Comparison of ENCODE assay signal across 14 cellular contexts in the genomic region with DNA sequence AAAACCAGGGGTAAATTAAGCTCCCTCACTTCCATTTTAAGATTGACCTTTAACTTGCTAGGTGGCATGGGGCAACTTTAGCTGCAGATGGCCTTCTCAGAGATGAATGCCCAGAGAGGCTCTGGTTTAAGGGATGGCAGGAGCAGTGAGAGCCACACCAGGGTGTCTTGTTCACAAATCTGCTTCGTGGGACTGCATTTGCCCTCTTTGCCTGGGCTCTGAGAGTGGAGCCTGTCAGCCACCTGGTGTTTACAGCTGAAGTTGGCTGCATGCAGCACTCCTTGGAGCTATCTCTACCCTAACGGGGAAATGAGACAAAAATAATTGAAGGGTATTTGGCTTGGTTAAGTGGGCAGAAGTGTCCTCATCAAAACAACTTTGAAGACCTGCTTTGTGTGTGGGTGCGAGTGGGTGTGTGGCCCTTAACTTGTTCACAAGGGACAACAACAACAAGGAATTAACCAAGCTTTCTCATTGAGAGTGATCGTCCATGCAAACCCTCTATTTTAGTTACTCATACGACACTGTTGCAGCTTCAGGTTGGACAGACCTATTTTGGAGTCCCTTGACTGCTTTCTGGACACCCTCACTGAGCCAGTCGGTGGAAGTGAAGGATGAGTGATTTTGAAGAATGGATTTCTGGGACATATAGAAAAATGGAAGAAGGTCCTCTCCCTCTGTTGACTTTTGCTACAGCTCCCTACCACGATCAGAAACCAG. TPM values are rescaled to one million over a fixed set of nuclear protein-coding genes. Genes with fewer than 3 reads are reported as not detected.
DNase-seq lines count a peak whose midpoint lies in the region; ATAC-seq, FAIRE-seq and TF ChIP-seq lines count a peak whose summit lies in the region.
"Had no signal": no experiment of that assay in that cellular context is flagged by ENCODE, and none has a peak within 500 bp of the region (broad histone marks: within the 10 kb centered on the region; RNA-seq: fewer than 3 reads in every experiment).

No MANE protein-coding gene starts in this region.

- H3K14ac ChIP-seq in H1 (ENCODE audit: insufficient read length) = no peak overlapping the region

- no peak overlapping the region for H3K4ac ChIP-seq in H1 (replicated peaks; ENCODE audit: insufficient read length, low read depth, low read length)

- no peak overlapping the region for H3K56ac ChIP-seq in H1 (replicated peaks; ENCODE audit: insufficient read length, low read depth, low read length)

- POLR2A ChIA-PET in H1 (lab: Charles Lee; ENCODE audit: partially characterized antibody) = interaction anchor here (1.2 to 1.4 kb wide), 2 partner anchors 12 to 623 kb away, joined by 3 to 4 read pairs; no protein-coding TSS in a partner anchor

- TF ChIP-seq POLR2A in H1 (IDR thresholded peaks at IDR 0.05; ENCODE audit: control extremely low read depth in 1 of 2, low read depth in 2 of 2, low read length in 2 of 2) = no peak

- no peak overlapping the region for H2BK5ac ChIP-seq in H1 (ENCODE audit: low read depth, low read length)

- no peak overlapping the region for H3K18ac ChIP-seq in H1 (ENCODE audit: extremely low read depth, low read length)

- CTCF ChIA-PET in H1 (lab: Charles Lee; ENCODE audit: partially characterized antibody) = interaction anchor here (0.5 to 2.8 kb wide), 13 partner anchors 10 to 634 kb away, joined by 3 to 12 read pairs (median 6); no protein-coding TSS in a partner anchor

- no peak overlapping the region for H3K23ac ChIP-seq in H1 (ENCODE audit: insufficient read length)

- TF ChIP-seq EP300 in H1 (IDR thresholded peaks at IDR 0.05; ENCODE audit: borderline replicate concordance in 1 of 2, low read depth in 2 of 2, low read length in 2 of 2) = no peak

- H3K79me2 ChIP-seq in H1 (ENCODE audit: control insufficient read depth in 1 of 2, insufficient read depth in 2 of 2, low read length in 2 of 2) = no peaks in the 10 kb centered on the region

- intact Hi-C loops in Right ventricle myocardium inferior (cut with DNase I) = no loop called here
- intact Hi-C loops in left colon (cut with DNase I, micrococcal nuclease) = no loop called here

- H2BK12ac ChIP-seq in H1 (ENCODE audit: low read depth, low read length) = no peak overlapping the region

- no peak overlapping the region for H4K91ac ChIP-seq in H1 (replicated peaks; ENCODE audit: insufficient read length, low read length)

- H2AFZ ChIP-seq in H1 (ENCODE audit: low read length) = no peak overlapping the region

- H3K4me1 ChIP-seq in right atrium auricular region (peaks cover 0 to 37% of the 10 kb centered on the region in 2 donors), H1 (replicated peaks in 1 of 4; ENCODE audit: control insufficient read depth in 3 of 4, insufficient read depth in 4 of 4, low read length in 3 of 4) (peaks cover 0 to 3% (median 0%) of the 10 kb centered on the region in 4 experiments; a peak in 2 of 7 replicates)

- no peak for FAIRE-seq in H1 (lab: Jason Lieb, UNC)

- no peak overlapping the region for H4K5ac ChIP-seq in H1 (ENCODE audit: insufficient read length, low read depth, low read length)

- H2BK120ac ChIP-seq in H1 (replicated peaks; ENCODE audit: low read depth, low read length) = no peak overlapping the region

- no peak overlapping the region for H2AK5ac ChIP-seq in H1 (ENCODE audit: low read depth, low read length)

- no peak overlapping the region for H2BK20ac ChIP-seq in H1 (ENCODE audit: low read length)

- peak overlapping the region in 1 of 2 donors; percentile 53 for H3K27ac ChIP-seq in right atrium auricular region
- H3K27ac ChIP-seq in H1 (ENCODE audit: low read depth, low read length) = no peak overlapping the region

- no peaks in the 10 kb centered on the region for H3K36me3 ChIP-seq in right atrium auricular region
- H3K36me3 ChIP-seq in H1 (ENCODE audit: control insufficient read depth in 2 of 4, insufficient read depth in 4 of 4, low read length in 3 of 4) = no peaks in the 10 kb centered on the region
- H3K36me3 ChIP-seq: transverse colon had no signal

- no peak overlapping the region for H4K8ac ChIP-seq in H1 (ENCODE audit: extremely low read depth, insufficient read depth, low read length)

- DNase-seq in Right ventricle myocardium inferior (ENCODE audit: missing footprints) = no peak
- DNase-seq in right atrium auricular region (ENCODE audit: low spot score) = no peak
- DNase-seq in NCI-H2107 treated with DMSO at 0.1 percent for 48 hours (lab: John Stamatoyannopoulos, UW; ENCODE audit: unreplicated experiment) = peak; percentile 93
- no peak for DNase-seq in H1 (ENCODE audit: low read depth in 1 of 2, low spot score in 2 of 2)
- no peak for DNase-seq in left colon
- DNase-seq in COR-L47 (lab: John Stamatoyannopoulos, UW) = no peak
- no peak for DNase-seq in DMS153 treated with DMSO at 0.1 percent for 48 hours (lab: John Stamatoyannopoulos, UW; ENCODE audit: unreplicated experiment)
- DNase-seq: amniotic stem cell; dermis blood vessel endothelial cell; GOT3; MM.1S; NK-92 treated with Interleukin-12 subunit alpha and Interleukin-12 subunit beta, amount 100 ng/mL, for 24 hours; transverse colon had no signal

- H3K4me3 ChIP-seq in right atrium auricular region (no peak overlapping the region), H1 (ENCODE audit: extremely low read depth in 1 of 4, insufficient read depth in 2 of 4, low read depth in 3 of 4, low read length in 4 of 4) (no peak overlapping the region)
- H3K4me3 ChIP-seq: transverse colon had no signal

- ATAC-seq in Right ventricle myocardium inferior (peak; percentile 59), left colon (no peak), HG03039 (IDR thresholded peaks at IDR 0.05; ENCODE audit: unreplicated experiment) (no peak)

- H3K79me1 ChIP-seq in H1 (ENCODE audit: low read depth, low read length) = peaks cover 2% of the 10 kb centered on the region

- TF ChIP-seq RAD21 in H1 (IDR thresholded peaks at IDR 0.05 in 1 of 2, conservative IDR thresholded peaks at IDR 0.05 in 1 of 2; ENCODE audit: low read depth in 2 of 2, low read length in 2 of 2) = peak; percentile 6 to 37; a peak in 1 of 4 replicates

- no peaks in the 10 kb centered on the region for H3K27me3 ChIP-seq in right atrium auricular region
- no peaks in the 10 kb centered on the region for H3K27me3 ChIP-seq in H1 (replicated peaks in 1 of 4; ENCODE audit: control insufficient read depth in 3 of 4, extremely low read depth in 1 of 4, insufficient read depth in 3 of 4, low read length in 3 of 4)
- H3K27me3 ChIP-seq: transverse colon had no signal

- no peaks in the 10 kb centered on the region for H4K20me1 ChIP-seq in H1 (replicated peaks in 1 of 2; ENCODE audit: control insufficient read depth in 1 of 2, insufficient read depth in 2 of 2, low read length in 2 of 2)

- H3K9ac ChIP-seq in H1 (replicated peaks in 1 of 4; ENCODE audit: extremely low read depth in 1 of 4, low read depth in 3 of 4, low read length in 3 of 4) = no peak overlapping the region

- H2BK15ac ChIP-seq in H1 (ENCODE audit: low read length) = no peak overlapping the region

- H3K4me2 ChIP-seq in H1 (ENCODE audit: insufficient read depth in 1 of 2, low read depth in 2 of 2, low read length in 2 of 2) = no peak overlapping the region

- TF ChIP-seq CTCF in right atrium auricular region (IDR thresholded peaks at IDR 0.05) = no peak
- no peak for TF ChIP-seq CTCF in H1 (IDR thresholded peaks at IDR 0.05; ENCODE audit: control extremely low read depth in 1 of 3, insufficient read depth in 1 of 3, low read depth in 1 of 3, low read length in 3 of 3)

- 0 out of 2 replicates have a peak, but pooled peaks cover 2% of the 10 kb centered on the region for H3K23me2 ChIP-seq in H1 (ENCODE audit: low read depth, low read length)

- H3K9me3 ChIP-seq in right atrium auricular region (no peaks in the 10 kb centered on the region), H1 (ENCODE audit: insufficient read depth in 2 of 2, low read depth in 1 of 2, low read length in 1 of 2) (no peaks in the 10 kb centered on the region)
- H3K9me3 ChIP-seq: transverse colon had no signal

- WGBS in H1 (ENCODE audit: extremely low coverage in 1 of 2, insufficient coverage in 1 of 2, insufficient read length in 1 of 2, insufficient replicate concordance in 2 of 2, low coverage in 1 of 2, low lambda C conversion rate in 2 of 2, missing lambda C conversion rate in 1 of 2), 2 experiments = 81% methylated on average over 7 of the region's 7 CpGs; no CpG with 5 or more reads in 1 of the 2 experiments

TF ChIP-seq in H1, 55 proteins besides CTCF, POLR2A, EP300 and RAD21 (continues in another document):
- TF ChIP-seq EGR1 (IDR thresholded peaks at IDR 0.05; ENCODE audit: borderline replicate concordance, low read depth, low read length) (no peak), NRF1 (IDR thresholded peaks at IDR 0.05; ENCODE audit: low read depth, low read length) (no peak), TAF7 (optimal IDR thresholded peaks at IDR 0.05; ENCODE audit: borderline replicate concordance, low read depth, low read length) (no peak), SRF (IDR thresholded peaks at IDR 0.05; ENCODE audit: low read depth, low read length) (no peak), SP2 (IDR thresholded peaks at IDR 0.05; ENCODE audit: low read length) (no peak), GTF2F1 (IDR thresholded peaks at IDR 0.05; ENCODE audit: borderline replicate concordance, low read depth, low read length) (no peak), SAP30 (IDR thresholded peaks at IDR 0.05; ENCODE audit: insufficient read depth, insufficient replicate concordance, low read length) (no peak), NANOG (IDR thresholded peaks at IDR 0.05; ENCODE audit: insufficient read depth, low read depth, low read length, poor library complexity, severe bottlenecking) (no peak), BRCA1 (IDR thresholded peaks at IDR 0.05; ENCODE audit: low read depth, low read length) (no peak), RFX5 (IDR thresholded peaks at IDR 0.05; ENCODE audit: borderline replicate concordance, low read depth, low read length) (no peak)

RNA-seq across cellular contexts. Expression of a gene that starts 29.8 kb away (rescaled TPM):
- 281 TPM for total RNA-seq in Right ventricle myocardium inferior
- 100 to 1,000 TPM; 171 to 258 TPM for total RNA-seq in right atrium auricular region
- total RNA-seq in H1 (2021; fragmentation: NEBNext Ultra II Directional; extraction: Animal tissue kit (Norgen Biotek cat#: 25700)) = 60.2 and 65.4 TPM in 2 replicates
- 33.0 and 37.4 TPM in 2 replicates for polyA plus RNA-seq in H1 (2011; rRNA removed)
- polyA plus RNA-seq in H1 (2011; cell fraction: cytosol; rRNA removed) = 40.6 TPM
- 41.9 TPM for polyA plus RNA-seq in H1 (2011; cell fraction: nucleus; rRNA removed)
- polyA plus RNA-seq in H1 (2012, experiment 1 of 2) = 60.4 to 75.1 TPM (median 68.0 TPM) in 4 replicates
- polyA plus RNA-seq in H1 (2012, experiment 2 of 2) = 48.0 TPM
- 50.1 TPM for polyA plus RNA-seq in H1 (2013, experiment 1 of 2)
- 47.0 TPM for polyA plus RNA-seq in H1 (2013, experiment 2 of 2)
- 44.4 and 48.0 TPM in 2 replicates for polyA minus RNA-seq in H1 (2011; rRNA and poly(A)+ RNA removed)
- 32.4 TPM for polyA minus RNA-seq in H1 (2011; cell fraction: cytosol; rRNA and poly(A)+ RNA removed)
- 24.7 TPM for polyA minus RNA-seq in H1 (2011; cell fraction: nucleus; rRNA and poly(A)+ RNA removed)
- 100 to 1,000 TPM; 114 to 120 TPM for total RNA-seq in left colon
